Comparison of ENCODE assay signal across 8 cellular contexts in the genomic region with DNA sequence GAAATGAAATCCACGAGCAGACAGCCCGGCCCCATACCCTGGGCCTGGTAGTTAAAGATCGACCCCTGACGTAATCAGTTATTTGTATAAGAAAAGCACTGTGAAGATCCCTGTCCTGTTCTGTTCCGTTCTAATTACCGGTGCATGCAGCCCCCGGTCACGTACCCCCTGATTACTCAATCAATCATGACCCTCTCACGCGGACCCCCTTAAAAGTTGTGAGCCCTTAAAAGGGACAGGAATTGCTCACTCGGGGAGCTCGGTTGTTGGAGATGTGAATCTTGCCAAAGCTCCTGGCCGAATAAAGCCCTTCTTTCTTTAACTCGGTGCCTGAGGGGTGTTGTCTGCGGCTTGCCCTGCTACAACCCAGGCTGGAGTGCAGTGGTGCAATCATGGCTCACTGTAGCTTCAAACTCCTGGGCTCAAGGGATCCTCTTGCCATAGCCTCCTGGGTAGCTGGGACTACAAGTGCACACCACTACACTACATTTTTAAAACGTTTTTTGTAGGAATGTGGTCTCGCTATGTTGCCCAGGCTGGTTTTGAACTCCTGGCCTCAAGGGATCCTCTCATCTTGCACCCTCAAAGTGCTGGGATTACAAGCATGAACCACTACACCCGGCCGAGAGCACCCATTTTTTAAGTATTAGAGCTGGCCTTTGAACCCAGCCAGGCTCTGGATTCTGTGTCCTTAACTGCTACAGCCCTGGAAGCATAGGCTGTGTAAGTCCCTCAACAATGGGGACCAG.
DNase-seq lines count a peak whose midpoint lies in the region; ATAC-seq, FAIRE-seq and TF ChIP-seq lines count a peak whose summit lies in the region.
"Not testable (repeated sequence)": the region's sequence is repeated elsewhere in the genome, so short reads cannot be mapped to it uniquely, and the experiment has no call there.

No MANE protein-coding gene starts in this region.

- 0 out of 2 replicates have a peak, but pooled peaks have one; percentile 17 for ATAC-seq in Panc1
- ATAC-seq in K562, heart left ventricle, sciatic nerve: not testable (repeated sequence)

- H3K4me3 ChIP-seq in Caco-2 (ENCODE audit: low read depth, low read length); Panc1 (ENCODE audit: low read depth in 2 of 2, low read length in 2 of 2); K562; heart left ventricle; kidney (ENCODE audit: low read length in 2 of 2); vagina: not testable (repeated sequence)

- not testable (repeated sequence) for TF ChIP-seq CTCF in Caco-2 (IDR thresholded peaks at IDR 0.05; ENCODE audit: insufficient read depth in 1 of 2, low read depth in 1 of 2, low read length in 1 of 2, severe bottlenecking in 1 of 2, unreplicated experiment in 1 of 2); Panc1 (IDR thresholded peaks at IDR 0.05); K562 (IDR thresholded peaks at IDR 0.05 in 2 of 3, conservative IDR thresholded peaks at IDR 0.05 in 1 of 3; ENCODE audit: insufficient read depth in 2 of 3, low read depth in 1 of 3, low read length in 3 of 3); heart left ventricle (IDR thresholded peaks at IDR 0.05); kidney (IDR thresholded peaks at IDR 0.05; ENCODE audit: borderline replicate concordance, extremely low read depth, insufficient read depth); nephron (IDR thresholded peaks at IDR 0.05; ENCODE audit: unreplicated experiment in 3 of 3); vagina (IDR thresholded peaks at IDR 0.05)

- H3K79me2 ChIP-seq in K562 (ENCODE audit: control insufficient read depth, insufficient read depth, low read length) = not testable (repeated sequence)

- not testable (repeated sequence) for H3K9me3 ChIP-seq in Caco-2; Panc1 (ENCODE audit: control insufficient read depth, insufficient read depth, low read depth, low read length); K562 (replicated peaks; ENCODE audit: control insufficient read depth, insufficient read depth, low read depth, low read length); heart left ventricle; kidney (ENCODE audit: control insufficient read depth in 1 of 2, low read length in 2 of 2); vagina

- not testable (repeated sequence) for H3K27me3 ChIP-seq in Caco-2 (replicated peaks; ENCODE audit: control insufficient read depth, insufficient read depth, low read length); Panc1 (ENCODE audit: control insufficient read depth, insufficient read depth, low read length); K562 (ENCODE audit: control insufficient read depth in 2 of 2, insufficient read depth in 2 of 2, low read length in 2 of 2); heart left ventricle; vagina

- H3K27me3 Mint-ChIP-seq in Caco-2 (ENCODE audit: insufficient read depth, unreplicated experiment); nephron (ENCODE audit: low read depth): not testable (repeated sequence)

- intact Hi-C loops in Caco-2 (cut with micrococcal nuclease; ENCODE audit: unreplicated experiment) = loop anchor here (10.0 kb wide), 1 partner anchor 517 kb away; no protein-coding TSS in a partner anchor
- intact Hi-C loops in Panc1 (cut with micrococcal nuclease; ENCODE audit: unreplicated experiment) = loop anchor here (10.0 kb wide), 1 partner anchor 57 kb away; no protein-coding TSS in a partner anchor
- intact Hi-C loops in K562 (cut with micrococcal nuclease) = loop anchor here (2.0 to 10.0 kb wide), 5 partner anchors 34 to 1027 kb away; no protein-coding TSS in a partner anchor
- intact Hi-C loops in heart left ventricle (cut with DNase I) = loop anchor here in 9 of 10 donors (2.0 to 10.0 kb wide), 14 partner anchors 29 to 1027 kb away; a partner anchor contains a TSS
- intact Hi-C loops in kidney (cut with DNase I) = loop anchor here (10.0 kb wide), 1 partner anchor 237 kb away; no protein-coding TSS in a partner anchor
- intact Hi-C loops in sciatic nerve (cut with DNase I) = loop anchor here (10.0 kb wide), 2 partner anchors 67 to 177 kb away; a partner anchor contains a TSS
- intact Hi-C loops in vagina (cut with DNase I) = not testable (repeated sequence)

- H3K4me1 ChIP-seq in Caco-2 (peaks cover 37% of the 10 kb centered on the region), Panc1 (ENCODE audit: control insufficient read depth, insufficient read depth, low read length) (peaks cover 44% of the 10 kb centered on the region), K562 (replicated peaks in 1 of 2; ENCODE audit: control insufficient read depth in 2 of 2, insufficient read depth in 2 of 2, low read length in 2 of 2) (peaks cover 28 to 36% of the 10 kb centered on the region in 2 experiments; a peak in 4 of 5 replicates), heart left ventricle (peaks cover 10 to 64% (median 33%) of the 10 kb centered on the region in 12 donors), vagina (peaks cover 38% of the 10 kb centered on the region)
- H3K4me1 ChIP-seq in kidney (ENCODE audit: control insufficient read depth in 1 of 2, insufficient read depth in 1 of 2, low read depth in 1 of 2, low read length in 2 of 2) = not testable (repeated sequence)

- H3K36me3 Mint-ChIP-seq in Caco-2 (ENCODE audit: insufficient read depth, unreplicated experiment); nephron (ENCODE audit: low read depth): not testable (repeated sequence)

- FAIRE-seq in K562 (lab: Jason Lieb, UNC); kidney (lab: Jason Lieb, UNC): not testable (repeated sequence)

- H3K4me2 ChIP-seq in K562 (ENCODE audit: insufficient read depth, low read length) = not testable (repeated sequence)

- not testable (repeated sequence) for H4K20me1 ChIP-seq in K562 (replicated peaks; ENCODE audit: control insufficient read depth, insufficient read depth, low read length)

- not testable (repeated sequence) for H3K36me3 ChIP-seq in Caco-2 (ENCODE audit: control insufficient read depth, insufficient read depth, low read length); Panc1 (ENCODE audit: control insufficient read depth, insufficient read depth, low read length); K562 (ENCODE audit: control insufficient read depth, insufficient read depth, low read length); heart left ventricle; kidney (ENCODE audit: control insufficient read depth in 1 of 2, insufficient read depth in 2 of 2, low read length in 2 of 2); vagina

- H3K4me1 Mint-ChIP-seq in Caco-2 (ENCODE audit: low read depth, unreplicated experiment) (peaks cover 20% of the 10 kb centered on the region), nephron (peaks cover 64% of the 10 kb centered on the region)

- CTCF ChIA-PET in Caco-2 (lab: Charles Lee) (interaction anchor here (0.8 to 1.5 kb wide), 3 partner anchors 65 to 515 kb away, joined by 3 to 6 read pairs (median 3); a partner anchor contains a TSS), Panc1 (lab: Charles Lee) (interaction anchor here (0.6 to 1.3 kb wide), 2 partner anchors 173 to 340 kb away, joined by 4 to 10 read pairs; no protein-coding TSS in a partner anchor)
- CTCF ChIA-PET in K562 (lab: Yijun Ruan, JAX; ENCODE audit: low intra/inter-chr PET ratio) = not testable (repeated sequence)

- in situ Hi-C loops in Panc1 (cut with HindIII; ENCODE audit: low pct_unique_long_range_greater_than_20kb, low sequenced_read_pairs); K562 (cut with MboI): not testable (repeated sequence)

- DNase-seq in Caco-2 (peak in 1 of 2 experiments; percentile 25), kidney (peak; percentile 13), sciatic nerve (ENCODE audit: low spot score) (peak; percentile 6)
- not testable (repeated sequence) for DNase-seq in Panc1 (ENCODE audit: low read depth, low spot score); K562 (ENCODE audit: extremely low read depth in 1 of 4, low spot score in 3 of 4); heart left ventricle; vagina (ENCODE audit: extremely low spot score in 2 of 2)

- not testable (repeated sequence) for TF ChIP-seq RAD21 in K562 (CRISPR knock-in tag; conservative IDR thresholded peaks at IDR 0.05 in 1 of 2, IDR thresholded peaks at IDR 0.05 in 1 of 2)

- peak overlapping the region; percentile 47 for H3K27ac Mint-ChIP-seq in Caco-2 (ENCODE audit: unreplicated experiment)
- peak overlapping the region; percentile 70 to 86 (median 72) for H3K27ac Mint-ChIP-seq in nephron

- 78% methylated on average over 14 of the region's 19 CpGs for WGBS in K562 (ENCODE audit: insufficient coverage, low coverage, missing lambda C conversion rate)
- 76 to 79% (median 78%) methylated on average over 19 of the region's 19 CpGs for WGBS in heart left ventricle, 4 donors

- POLR2A ChIA-PET in Caco-2 (lab: Charles Lee) (interaction anchor here (0.9 kb wide), 1 partner anchor 65 kb away, joined by 7 read pairs; no protein-coding TSS in a partner anchor), Panc1 (lab: Charles Lee) (interaction anchor here (0.6 kb wide), 1 partner anchor 87 kb away, joined by 10 read pairs; no protein-coding TSS in a partner anchor), K562 (lab: Yijun Ruan, JAX) (interaction anchor here (0.6 to 1.4 kb wide), 4 partner anchors 12 to 216 kb away, joined by 3 to 5 read pairs (median 4); no protein-coding TSS in a partner anchor)

- 0 out of 4 replicates have a peak overlapping the region, but pooled peaks of 1 of the 2 experiments have one; percentile 34 for H3K9ac ChIP-seq in K562 (ENCODE audit: insufficient read depth in 1 of 2, low read depth in 2 of 2, low read length in 2 of 2)
- not testable (repeated sequence) for H3K9ac ChIP-seq in kidney (ENCODE audit: low read length in 2 of 2)

- not testable (repeated sequence) for TF ChIP-seq POLR2A in K562 (conservative IDR thresholded peaks at IDR 0.05); heart left ventricle (IDR thresholded peaks at IDR 0.05); vagina (IDR thresholded peaks at IDR 0.05)

- H3K27ac ChIP-seq in Panc1 (ENCODE audit: low read length) (peak overlapping the region; percentile 88), heart left ventricle (peak overlapping the region in 9 of 12 donors; percentile 25 to 67 (median 37)), vagina (peak overlapping the region; percentile 7)
- H3K27ac ChIP-seq in K562 (ENCODE audit: extremely low read depth, low read depth, low read length); kidney (ENCODE audit: low read depth in 2 of 2, low read length in 2 of 2): not testable (repeated sequence)

- not testable (repeated sequence) for BruUV-seq in Caco-2 (replicated peaks; lab: Mats Ljungman, UMichigan); Panc1 (replicated peaks; lab: Mats Ljungman, UMichigan); K562 (replicated peaks; lab: Mats Ljungman, UMichigan)

- not testable (repeated sequence) for TF ChIP-seq EP300 in K562 (IDR thresholded peaks at IDR 0.05; ENCODE audit: low read length)

- H3K9me3 Mint-ChIP-seq in Caco-2 (ENCODE audit: unreplicated experiment); nephron: not testable (repeated sequence)

- H3K9me1 ChIP-seq in K562 (ENCODE audit: control insufficient read depth, insufficient read depth, low read length) = not testable (repeated sequence)

- not testable (repeated sequence) for H3K4me3 Mint-ChIP-seq in Caco-2 (ENCODE audit: unreplicated experiment)
- H3K4me3 Mint-ChIP-seq in nephron = peak overlapping the region in 1 of 3 experiments; percentile 11

- H2AFZ ChIP-seq in K562 (ENCODE audit: low read depth, low read length) = 0 out of 2 replicates have a peak overlapping the region, but pooled peaks have one; percentile 40
